Comparison of ENCODE assay signal across 1 cellular context in the genomic region with DNA sequence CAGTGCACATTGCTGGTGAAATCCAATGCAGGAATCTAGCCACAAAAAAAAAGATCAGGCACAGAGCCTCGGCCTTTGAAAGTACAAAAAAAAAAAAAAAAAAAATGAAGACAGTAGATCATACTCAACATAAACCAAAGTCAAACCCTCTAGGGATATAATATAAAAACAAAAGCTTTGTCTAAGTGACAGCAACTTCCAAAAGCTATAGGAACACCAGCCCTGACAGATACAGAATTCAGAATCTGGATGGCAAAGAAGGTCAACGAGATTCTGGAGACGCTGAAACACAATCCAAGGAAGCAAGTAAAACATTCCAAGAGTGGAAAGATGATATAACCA.
TF ChIP-seq lines count a peak whose summit lies in the region.

No MANE protein-coding gene starts in this region.

TF ChIP-seq in GM23338, 12 proteins besides CTCF, POLR2A, EP300 and RAD21 (continued from another document):
- TF ChIP-seq, protein P1, sequence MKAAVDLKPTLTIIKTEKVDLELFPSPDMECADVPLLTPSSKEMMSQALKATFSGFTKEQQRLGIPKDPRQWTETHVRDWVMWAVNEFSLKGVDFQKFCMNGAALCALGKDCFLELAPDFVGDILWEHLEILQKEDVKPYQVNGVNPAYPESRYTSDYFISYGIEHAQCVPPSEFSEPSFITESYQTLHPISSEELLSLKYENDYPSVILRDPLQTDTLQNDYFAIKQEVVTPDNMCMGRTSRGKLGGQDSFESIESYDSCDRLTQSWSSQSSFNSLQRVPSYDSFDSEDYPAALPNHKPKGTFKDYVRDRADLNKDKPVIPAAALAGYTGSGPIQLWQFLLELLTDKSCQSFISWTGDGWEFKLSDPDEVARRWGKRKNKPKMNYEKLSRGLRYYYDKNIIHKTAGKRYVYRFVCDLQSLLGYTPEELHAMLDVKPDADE (IDR thresholded peaks at IDR 0.05), result no peak
- TF ChIP-seq, protein P2, sequence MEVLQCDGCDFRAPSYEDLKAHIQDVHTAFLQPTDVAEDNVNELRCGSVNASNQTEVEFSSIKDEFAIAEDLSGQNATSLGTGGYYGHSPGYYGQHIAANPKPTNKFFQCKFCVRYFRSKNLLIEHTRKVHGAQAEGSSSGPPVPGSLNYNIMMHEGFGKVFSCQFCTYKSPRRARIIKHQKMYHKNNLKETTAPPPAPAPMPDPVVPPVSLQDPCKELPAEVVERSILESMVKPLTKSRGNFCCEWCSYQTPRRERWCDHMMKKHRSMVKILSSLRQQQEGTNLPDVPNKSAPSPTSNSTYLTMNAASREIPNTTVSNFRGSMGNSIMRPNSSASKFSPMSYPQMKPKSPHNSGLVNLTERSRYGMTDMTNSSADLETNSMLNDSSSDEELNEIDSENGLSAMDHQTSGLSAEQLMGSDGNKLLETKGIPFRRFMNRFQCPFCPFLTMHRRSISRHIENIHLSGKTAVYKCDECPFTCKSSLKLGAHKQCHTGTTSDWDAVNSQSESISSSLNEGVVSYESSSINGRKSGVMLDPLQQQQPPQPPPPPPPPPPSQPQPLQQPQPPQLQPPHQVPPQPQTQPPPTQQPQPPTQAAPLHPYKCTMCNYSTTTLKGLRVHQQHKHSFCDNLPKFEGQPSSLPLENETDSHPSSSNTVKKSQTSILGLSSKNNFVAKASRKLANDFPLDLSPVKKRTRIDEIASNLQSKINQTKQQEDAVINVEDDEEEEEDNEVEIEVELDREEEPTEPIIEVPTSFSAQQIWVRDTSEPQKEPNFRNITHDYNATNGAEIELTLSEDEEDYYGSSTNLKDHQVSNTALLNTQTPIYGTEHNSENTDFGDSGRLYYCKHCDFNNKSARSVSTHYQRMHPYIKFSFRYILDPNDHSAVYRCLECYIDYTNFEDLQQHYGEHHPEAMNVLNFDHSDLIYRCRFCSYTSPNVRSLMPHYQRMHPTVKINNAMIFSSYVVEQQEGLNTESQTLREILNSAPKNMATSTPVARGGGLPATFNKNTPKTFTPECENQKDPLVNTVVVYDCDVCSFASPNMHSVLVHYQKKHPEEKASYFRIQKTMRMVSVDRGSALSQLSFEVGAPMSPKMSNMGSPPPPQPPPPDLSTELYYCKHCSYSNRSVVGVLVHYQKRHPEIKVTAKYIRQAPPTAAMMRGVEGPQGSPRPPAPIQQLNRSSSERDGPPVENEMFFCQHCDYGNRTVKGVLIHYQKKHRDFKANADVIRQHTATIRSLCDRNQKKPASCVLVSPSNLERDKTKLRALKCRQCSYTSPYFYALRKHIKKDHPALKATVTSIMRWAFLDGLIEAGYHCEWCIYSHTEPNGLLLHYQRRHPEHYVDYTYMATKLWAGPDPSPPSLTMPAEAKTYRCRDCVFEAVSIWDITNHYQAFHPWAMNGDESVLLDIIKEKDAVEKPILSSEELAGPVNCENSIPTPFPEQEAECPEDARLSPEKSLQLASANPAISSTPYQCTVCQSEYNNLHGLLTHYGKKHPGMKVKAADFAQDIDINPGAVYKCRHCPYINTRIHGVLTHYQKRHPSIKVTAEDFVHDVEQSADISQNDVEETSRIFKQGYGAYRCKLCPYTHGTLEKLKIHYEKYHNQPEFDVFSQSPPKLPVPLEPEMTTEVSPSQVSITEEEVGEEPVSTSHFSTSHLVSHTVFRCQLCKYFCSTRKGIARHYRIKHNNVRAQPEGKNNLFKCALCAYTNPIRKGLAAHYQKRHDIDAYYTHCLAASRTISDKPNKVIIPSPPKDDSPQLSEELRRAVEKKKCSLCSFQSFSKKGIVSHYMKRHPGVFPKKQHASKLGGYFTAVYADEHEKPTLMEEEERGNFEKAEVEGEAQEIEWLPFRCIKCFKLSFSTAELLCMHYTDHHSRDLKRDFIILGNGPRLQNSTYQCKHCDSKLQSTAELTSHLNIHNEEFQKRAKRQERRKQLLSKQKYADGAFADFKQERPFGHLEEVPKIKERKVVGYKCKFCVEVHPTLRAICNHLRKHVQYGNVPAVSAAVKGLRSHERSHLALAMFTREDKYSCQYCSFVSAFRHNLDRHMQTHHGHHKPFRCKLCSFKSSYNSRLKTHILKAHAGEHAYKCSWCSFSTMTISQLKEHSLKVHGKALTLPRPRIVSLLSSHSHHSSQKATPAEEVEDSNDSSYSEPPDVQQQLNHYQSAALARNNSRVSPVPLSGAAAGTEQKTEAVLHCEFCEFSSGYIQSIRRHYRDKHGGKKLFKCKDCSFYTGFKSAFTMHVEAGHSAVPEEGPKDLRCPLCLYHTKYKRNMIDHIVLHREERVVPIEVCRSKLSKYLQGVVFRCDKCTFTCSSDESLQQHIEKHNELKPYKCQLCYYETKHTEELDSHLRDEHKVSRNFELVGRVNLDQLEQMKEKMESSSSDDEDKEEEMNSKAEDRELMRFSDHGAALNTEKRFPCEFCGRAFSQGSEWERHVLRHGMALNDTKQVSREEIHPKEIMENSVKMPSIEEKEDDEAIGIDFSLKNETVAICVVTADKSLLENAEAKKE (CRISPR knock-in tag; IDR thresholded peaks at IDR 0.05), result no peak
- TF ChIP-seq, protein P3, sequence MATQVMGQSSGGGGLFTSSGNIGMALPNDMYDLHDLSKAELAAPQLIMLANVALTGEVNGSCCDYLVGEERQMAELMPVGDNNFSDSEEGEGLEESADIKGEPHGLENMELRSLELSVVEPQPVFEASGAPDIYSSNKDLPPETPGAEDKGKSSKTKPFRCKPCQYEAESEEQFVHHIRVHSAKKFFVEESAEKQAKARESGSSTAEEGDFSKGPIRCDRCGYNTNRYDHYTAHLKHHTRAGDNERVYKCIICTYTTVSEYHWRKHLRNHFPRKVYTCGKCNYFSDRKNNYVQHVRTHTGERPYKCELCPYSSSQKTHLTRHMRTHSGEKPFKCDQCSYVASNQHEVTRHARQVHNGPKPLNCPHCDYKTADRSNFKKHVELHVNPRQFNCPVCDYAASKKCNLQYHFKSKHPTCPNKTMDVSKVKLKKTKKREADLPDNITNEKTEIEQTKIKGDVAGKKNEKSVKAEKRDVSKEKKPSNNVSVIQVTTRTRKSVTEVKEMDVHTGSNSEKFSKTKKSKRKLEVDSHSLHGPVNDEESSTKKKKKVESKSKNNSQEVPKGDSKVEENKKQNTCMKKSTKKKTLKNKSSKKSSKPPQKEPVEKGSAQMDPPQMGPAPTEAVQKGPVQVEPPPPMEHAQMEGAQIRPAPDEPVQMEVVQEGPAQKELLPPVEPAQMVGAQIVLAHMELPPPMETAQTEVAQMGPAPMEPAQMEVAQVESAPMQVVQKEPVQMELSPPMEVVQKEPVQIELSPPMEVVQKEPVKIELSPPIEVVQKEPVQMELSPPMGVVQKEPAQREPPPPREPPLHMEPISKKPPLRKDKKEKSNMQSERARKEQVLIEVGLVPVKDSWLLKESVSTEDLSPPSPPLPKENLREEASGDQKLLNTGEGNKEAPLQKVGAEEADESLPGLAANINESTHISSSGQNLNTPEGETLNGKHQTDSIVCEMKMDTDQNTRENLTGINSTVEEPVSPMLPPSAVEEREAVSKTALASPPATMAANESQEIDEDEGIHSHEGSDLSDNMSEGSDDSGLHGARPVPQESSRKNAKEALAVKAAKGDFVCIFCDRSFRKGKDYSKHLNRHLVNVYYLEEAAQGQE (IDR thresholded peaks at IDR 0.05; ENCODE audit: unreplicated experiment), result no peak
- TF ChIP-seq NANOG (IDR thresholded peaks at IDR 0.05; ENCODE audit: borderline replicate concordance) (no peak), EZH2phosphoT487 (IDR thresholded peaks at IDR 0.05; ENCODE audit: unreplicated experiment) (no peak)
